ENCODE assay signal across 19 cellular contexts in genomic region chr20:51715028-51715872, GRCh38. TPM values are rescaled to one million over a fixed set of nuclear protein-coding genes. Genes with fewer than 3 reads are reported as not detected.
DNase-seq lines count a peak whose midpoint lies in the region; ATAC-seq and TF ChIP-seq lines count a peak whose summit lies in the region.
"Had no signal": no experiment of that assay in that cellular context is flagged by ENCODE, and none has a peak within 500 bp of the region (broad histone marks: within the 10 kb centered on the region; RNA-seq: fewer than 3 reads in every experiment).

No MANE protein-coding gene starts in this region.

- H3K27me3 ChIP-seq in NT2/D1 (ENCODE audit: insufficient read depth, insufficient read length) (no peaks in the 10 kb centered on the region), prostate gland (replicated peaks; ENCODE audit: insufficient read depth) (no peaks in the 10 kb centered on the region)
- H3K27me3 ChIP-seq: ovary, spleen, stomach, uterus had no signal

- no peak for TF ChIP-seq POLR2A in prostate gland (IDR thresholded peaks at IDR 0.05)

- H3K9me3 ChIP-seq in NT2/D1 (ENCODE audit: insufficient read depth, low read length) (no peaks in the 10 kb centered on the region), prostate gland (no peaks in the 10 kb centered on the region)
- H3K9me3 ChIP-seq: ovary, spleen, stomach, uterus had no signal

- H3K36me3 Mint-ChIP-seq in activated CD4-positive, alpha-beta T cell treated with anti-CD3 and anti-CD28 coated beads, Interleukin-2, amount 10 ng/mL, durations not matched to agents 24 days and 14 days (ENCODE audit: low read depth) = peaks cover 2% of the 10 kb centered on the region

- 20% methylated on average over 10 of the region's 10 CpGs for WGBS in prostate gland

- H3K4me3 Mint-ChIP-seq in activated CD4-positive, alpha-beta T cell treated with anti-CD3 and anti-CD28 coated beads, Interleukin-2, amount 10 ng/mL, durations not matched to agents 24 days and 14 days = peak overlapping the region; percentile 60
- H3K4me3 Mint-ChIP-seq: effector memory CD8-positive, alpha-beta T cell had no signal

- peaks cover 2% of the 10 kb centered on the region for H3K27me3 Mint-ChIP-seq in activated CD4-positive, alpha-beta T cell treated with anti-CD3 and anti-CD28 coated beads, Interleukin-2, amount 10 ng/mL, durations not matched to agents 24 days and 14 days

- no peaks in the 10 kb centered on the region for H3K36me3 ChIP-seq in NT2/D1 (ENCODE audit: insufficient read depth, insufficient read length, low read length)
- H3K36me3 ChIP-seq in prostate gland = no peaks in the 10 kb centered on the region
- H3K36me3 ChIP-seq: ovary, uterus had no signal

- H3K27ac Mint-ChIP-seq in activated CD4-positive, alpha-beta T cell treated with anti-CD3 and anti-CD28 coated beads, Interleukin-2, amount 10 ng/mL, durations not matched to agents 24 days and 14 days = peak overlapping the region; percentile 74

- H3K4me3 ChIP-seq in NT2/D1 (ENCODE audit: insufficient read length, low read depth) (no peak overlapping the region), prostate gland (no peak overlapping the region)
- H3K4me3 ChIP-seq: ovary, PC-9, SK-N-MC, spleen, stomach, uterus had no signal

- ATAC-seq in HG02678 (IDR thresholded peaks at IDR 0.05; ENCODE audit: unreplicated experiment) (no peak), GM19395 (IDR thresholded peaks at IDR 0.05; ENCODE audit: unreplicated experiment) (no peak)
- ATAC-seq: effector memory CD8-positive, alpha-beta T cell; left lobe of liver had no signal

- H3K9me3 Mint-ChIP-seq in activated CD4-positive, alpha-beta T cell treated with anti-CD3 and anti-CD28 coated beads, Interleukin-2, amount 10 ng/mL, durations not matched to agents 24 days and 14 days = no peaks in the 10 kb centered on the region
- H3K9me3 Mint-ChIP-seq: effector memory CD8-positive, alpha-beta T cell had no signal

- no peak for DNase-seq in activated CD4-positive, alpha-beta T cell treated with anti-CD3 and anti-CD28 coated beads, Interleukin-2, amount 10 ng/mL, durations not matched to agents 24 days and 14 days
- DNase-seq in activated CD4-positive, alpha-beta T cell treated with anti-CD3 and anti-CD28 coated beads for 48 hours = no peak
- DNase-seq in NT2/D1 (ENCODE audit: low read depth, low spot score) (no peak), dermis blood vessel endothelial cell (peak; percentile 17), prostate gland (ENCODE audit: low spot score) (no peak)
- no peak for DNase-seq in stimulated activated CD4-positive, alpha-beta T cell treated with anti-CD3 and anti-CD28 coated beads, Interleukin-4, amount 100 ng/mL, for 4 hours
- DNase-seq: activated naive CD4-positive, alpha-beta T cell treated with anti-CD3 and anti-CD28 coated beads, Interleukin-2, amount 50 U/mL, for 16 hours; effector memory CD8-positive, alpha-beta T cell; NCI-H146; NCI-H510A treated with DMSO at 0.1 percent for 48 hours; ovary; spleen; stomach; uterus had no signal

- no peaks in the 10 kb centered on the region for H3K4me1 ChIP-seq in NT2/D1 (ENCODE audit: insufficient read depth, insufficient read length)
- H3K4me1 ChIP-seq in prostate gland (replicated peaks) = no peaks in the 10 kb centered on the region
- H3K4me1 ChIP-seq: spleen, uterus had no signal

- peak overlapping the region; percentile 34 for H3K9ac ChIP-seq in NT2/D1 (ENCODE audit: insufficient read length, low read depth)

- intact Hi-C loops in activated CD4-positive, alpha-beta T cell treated with anti-CD3 and anti-CD28 coated beads, Interleukin-2, amount 10 ng/mL, durations not matched to agents 24 days and 14 days (cut with micrococcal nuclease) = loop anchor here (1.0 to 5.0 kb wide), 7 partner anchors 17 to 653 kb away; partner anchors contain the start of gene NFATC2
- intact Hi-C loops in prostate gland (cut with DNase I) = no loop called here

- peak overlapping the region; percentile 10 to 16 for H3K27ac ChIP-seq in prostate gland
- H3K27ac ChIP-seq: ovary, PC-9, SK-N-MC, spleen, uterus had no signal

- peaks cover 19% of the 10 kb centered on the region for H3K4me1 Mint-ChIP-seq in activated CD4-positive, alpha-beta T cell treated with anti-CD3 and anti-CD28 coated beads, Interleukin-2, amount 10 ng/mL, durations not matched to agents 24 days and 14 days

- TF ChIP-seq CTCF in prostate gland (IDR thresholded peaks at IDR 0.05) = no peak

RNA-seq across cellular contexts. Expression of gene ATP9A, which starts 52.9 kb away (rescaled TPM):
- total RNA-seq in activated CD4-positive, alpha-beta T cell treated with anti-CD3 and anti-CD28 coated beads, Interleukin-2, amount 10 ng/mL, durations not matched to agents 24 days and 14 days = 14.7 and 16.1 TPM in 2 replicates
- 39.7 and 53.3 TPM in 2 replicates for total RNA-seq in dermis blood vessel endothelial cell
- total RNA-seq in prostate gland = 100 to 1,000 TPM in 1 of 2 donors, 10 to 100 TPM in 1; 35.1 to 118 TPM
